ENCODE assay signal across 1 cellular context in the genomic region with DNA sequence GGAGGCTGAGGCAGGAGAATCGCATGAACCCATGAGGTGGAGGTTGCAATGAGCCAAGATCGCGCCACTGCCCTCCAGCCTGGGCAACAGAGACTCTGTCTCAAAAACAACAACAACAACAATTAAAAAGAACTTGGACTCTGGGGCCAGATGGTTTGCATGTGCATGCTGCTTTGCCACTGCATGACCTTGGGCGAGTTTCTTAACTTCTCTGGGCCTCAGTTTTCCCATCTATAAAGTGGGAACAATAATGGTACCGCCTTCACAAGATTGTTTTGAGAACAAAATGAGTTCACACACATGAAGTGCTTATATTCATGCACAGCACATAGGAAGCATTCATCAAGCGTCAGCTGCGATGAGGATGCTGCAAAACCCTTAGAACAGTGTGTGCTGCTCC.
TF ChIP-seq lines count a peak whose summit lies in the region.

No MANE protein-coding gene starts in this region.

TF ChIP-seq in IMR-90, 13 proteins besides CTCF, POLR2A, EP300 and RAD21:
- TF ChIP-seq FOS (IDR thresholded peaks at IDR 0.05; ENCODE audit: low read depth, low read length) (no peak), MAFK (IDR thresholded peaks at IDR 0.05; ENCODE audit: low read depth, low read length) (no peak), RCOR1 (IDR thresholded peaks at IDR 0.05; ENCODE audit: insufficient replicate concordance, low read length) (no peak), RFX5 (IDR thresholded peaks at IDR 0.05; ENCODE audit: low read depth, low read length) (no peak), NFE2L2 (IDR thresholded peaks at IDR 0.05; ENCODE audit: low read depth, low read length) (no peak), CEBPB (IDR thresholded peaks at IDR 0.05; ENCODE audit: low read depth, low read length) (no peak), MAZ (IDR thresholded peaks at IDR 0.05; ENCODE audit: borderline replicate concordance, low read depth, low read length) (no peak)
- TF ChIP-seq, protein P1, sequence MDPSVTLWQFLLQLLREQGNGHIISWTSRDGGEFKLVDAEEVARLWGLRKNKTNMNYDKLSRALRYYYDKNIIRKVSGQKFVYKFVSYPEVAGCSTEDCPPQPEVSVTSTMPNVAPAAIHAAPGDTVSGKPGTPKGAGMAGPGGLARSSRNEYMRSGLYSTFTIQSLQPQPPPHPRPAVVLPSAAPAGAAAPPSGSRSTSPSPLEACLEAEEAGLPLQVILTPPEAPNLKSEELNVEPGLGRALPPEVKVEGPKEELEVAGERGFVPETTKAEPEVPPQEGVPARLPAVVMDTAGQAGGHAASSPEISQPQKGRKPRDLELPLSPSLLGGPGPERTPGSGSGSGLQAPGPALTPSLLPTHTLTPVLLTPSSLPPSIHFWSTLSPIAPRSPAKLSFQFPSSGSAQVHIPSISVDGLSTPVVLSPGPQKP (IDR thresholded peaks at IDR 0.05; ENCODE audit: borderline replicate concordance, low read depth, low read length): no peak
